In the genomic region with DNA sequence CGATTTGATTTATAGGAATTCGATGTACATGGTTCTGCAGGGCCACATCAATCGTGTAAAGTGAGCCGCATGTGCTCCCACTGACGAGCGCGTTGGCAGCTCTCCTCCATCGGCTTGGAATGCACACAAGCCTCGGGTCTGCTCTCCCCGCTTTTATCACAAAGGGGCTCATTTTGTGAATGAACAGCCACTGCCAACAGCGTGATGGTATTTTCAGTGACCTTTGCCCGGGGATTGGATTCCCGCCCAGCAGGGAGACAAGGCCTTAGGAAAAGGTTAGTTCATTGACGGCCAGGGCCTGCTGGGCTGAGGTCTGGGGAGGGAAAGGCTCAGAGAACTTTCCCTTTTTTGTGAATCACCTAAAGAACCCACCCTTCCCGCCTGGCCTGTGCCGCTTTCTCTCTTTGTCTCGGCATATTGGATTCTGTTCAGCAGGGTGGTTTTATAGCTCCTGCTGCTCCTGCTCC, we compare ENCODE assay signal across 2 cellular contexts.
TF ChIP-seq lines count a peak whose summit lies in the region.

No MANE protein-coding gene starts in this region.

TF ChIP-seq in IMR-90, 13 proteins besides CTCF, POLR2A, EP300 and RAD21 (continued from another document):
- TF ChIP-seq, protein P1, sequence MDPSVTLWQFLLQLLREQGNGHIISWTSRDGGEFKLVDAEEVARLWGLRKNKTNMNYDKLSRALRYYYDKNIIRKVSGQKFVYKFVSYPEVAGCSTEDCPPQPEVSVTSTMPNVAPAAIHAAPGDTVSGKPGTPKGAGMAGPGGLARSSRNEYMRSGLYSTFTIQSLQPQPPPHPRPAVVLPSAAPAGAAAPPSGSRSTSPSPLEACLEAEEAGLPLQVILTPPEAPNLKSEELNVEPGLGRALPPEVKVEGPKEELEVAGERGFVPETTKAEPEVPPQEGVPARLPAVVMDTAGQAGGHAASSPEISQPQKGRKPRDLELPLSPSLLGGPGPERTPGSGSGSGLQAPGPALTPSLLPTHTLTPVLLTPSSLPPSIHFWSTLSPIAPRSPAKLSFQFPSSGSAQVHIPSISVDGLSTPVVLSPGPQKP (IDR thresholded peaks at IDR 0.05; ENCODE audit: borderline replicate concordance, low read depth, low read length) = no peak
- TF ChIP-seq, protein P2, sequence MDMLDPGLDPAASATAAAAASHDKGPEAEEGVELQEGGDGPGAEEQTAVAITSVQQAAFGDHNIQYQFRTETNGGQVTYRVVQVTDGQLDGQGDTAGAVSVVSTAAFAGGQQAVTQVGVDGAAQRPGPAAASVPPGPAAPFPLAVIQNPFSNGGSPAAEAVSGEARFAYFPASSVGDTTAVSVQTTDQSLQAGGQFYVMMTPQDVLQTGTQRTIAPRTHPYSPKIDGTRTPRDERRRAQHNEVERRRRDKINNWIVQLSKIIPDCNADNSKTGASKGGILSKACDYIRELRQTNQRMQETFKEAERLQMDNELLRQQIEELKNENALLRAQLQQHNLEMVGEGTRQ (IDR thresholded peaks at IDR 0.05; ENCODE audit: low read depth, low read length) = no peak
- TF ChIP-seq FOS (IDR thresholded peaks at IDR 0.05; ENCODE audit: low read depth, low read length) (no peak), MAFK (IDR thresholded peaks at IDR 0.05; ENCODE audit: low read depth, low read length) (no peak), NFE2L2 (IDR thresholded peaks at IDR 0.05; ENCODE audit: low read depth, low read length) (no peak), SMC3 (IDR thresholded peaks at IDR 0.05; ENCODE audit: low read depth, low read length) (no peak), MXI1 (IDR thresholded peaks at IDR 0.05; ENCODE audit: borderline replicate concordance, low read depth, low read length) (no peak)
TF ChIP-seq in IMR-90: peak in this region for 0.

TF ChIP-seq in endothelial cell of umbilical vein, 7 proteins besides CTCF, POLR2A, EP300 and RAD21 (continued from another document):
- no peak for TF ChIP-seq JUN (IDR thresholded peaks at IDR 0.05; ENCODE audit: borderline replicate concordance, insufficient read depth, insufficient read length, low read depth)
